ENCODE assay signal across 1 cellular context in genomic region chr7:139230078-139230477, GRCh38.
TF ChIP-seq lines count a peak whose summit lies in the region.

No MANE protein-coding gene starts in this region.

TF ChIP-seq in H1, 55 proteins besides CTCF, POLR2A, EP300 and RAD21:
- no peak for TF ChIP-seq CREB1 (IDR thresholded peaks at IDR 0.05)
- TF ChIP-seq RNF2 (IDR thresholded peaks at IDR 0.05; ENCODE audit: borderline replicate concordance, low read depth, low read length, missing control alignments, poor library complexity, severe bottlenecking), result no peak
- TF ChIP-seq RXRA (IDR thresholded peaks at IDR 0.05; ENCODE audit: insufficient read depth, low read depth, low read length), result no peak
- TF ChIP-seq SUZ12 (IDR thresholded peaks at IDR 0.05; ENCODE audit: low read length), result no peak
- TF ChIP-seq CHD7 (IDR thresholded peaks at IDR 0.05; ENCODE audit: insufficient replicate concordance, low read length), result no peak
- no peak for TF ChIP-seq CHD2 (IDR thresholded peaks at IDR 0.05; ENCODE audit: low read length)
- no peak for TF ChIP-seq MAX (IDR thresholded peaks at IDR 0.05)
- TF ChIP-seq CBX5 (IDR thresholded peaks at IDR 0.05; ENCODE audit: low read depth, low read length), result no peak
- no peak for TF ChIP-seq E2F6 (IDR thresholded peaks at IDR 0.05)
- TF ChIP-seq NRF1 (IDR thresholded peaks at IDR 0.05; ENCODE audit: low read depth, low read length), result no peak
- no peak for TF ChIP-seq CTBP2 (IDR thresholded peaks at IDR 0.05; ENCODE audit: borderline replicate concordance, insufficient read depth, insufficient read length, low read length)
- TF ChIP-seq POU5F1 (IDR thresholded peaks at IDR 0.05; ENCODE audit: low read depth, low read length), result no peak
- TF ChIP-seq SP2 (IDR thresholded peaks at IDR 0.05; ENCODE audit: low read length), result no peak
- no peak for TF ChIP-seq TEAD4 (IDR thresholded peaks at IDR 0.05; ENCODE audit: low read depth, low read length)
- no peak for TF ChIP-seq PHF8 (conservative IDR thresholded peaks at IDR 0.05; ENCODE audit: low read depth, low read length)
- TF ChIP-seq SIX5 (IDR thresholded peaks at IDR 0.05; ENCODE audit: low read depth, low read length), result no peak
- TF ChIP-seq CHD1 (IDR thresholded peaks at IDR 0.05; ENCODE audit: low read depth, low read length), result no peak
- TF ChIP-seq USF2 (IDR thresholded peaks at IDR 0.05; ENCODE audit: low read length), result no peak
- no peak for TF ChIP-seq YY1 (IDR thresholded peaks at IDR 0.05; ENCODE audit: low read depth, low read length)
